In the genomic region with DNA sequence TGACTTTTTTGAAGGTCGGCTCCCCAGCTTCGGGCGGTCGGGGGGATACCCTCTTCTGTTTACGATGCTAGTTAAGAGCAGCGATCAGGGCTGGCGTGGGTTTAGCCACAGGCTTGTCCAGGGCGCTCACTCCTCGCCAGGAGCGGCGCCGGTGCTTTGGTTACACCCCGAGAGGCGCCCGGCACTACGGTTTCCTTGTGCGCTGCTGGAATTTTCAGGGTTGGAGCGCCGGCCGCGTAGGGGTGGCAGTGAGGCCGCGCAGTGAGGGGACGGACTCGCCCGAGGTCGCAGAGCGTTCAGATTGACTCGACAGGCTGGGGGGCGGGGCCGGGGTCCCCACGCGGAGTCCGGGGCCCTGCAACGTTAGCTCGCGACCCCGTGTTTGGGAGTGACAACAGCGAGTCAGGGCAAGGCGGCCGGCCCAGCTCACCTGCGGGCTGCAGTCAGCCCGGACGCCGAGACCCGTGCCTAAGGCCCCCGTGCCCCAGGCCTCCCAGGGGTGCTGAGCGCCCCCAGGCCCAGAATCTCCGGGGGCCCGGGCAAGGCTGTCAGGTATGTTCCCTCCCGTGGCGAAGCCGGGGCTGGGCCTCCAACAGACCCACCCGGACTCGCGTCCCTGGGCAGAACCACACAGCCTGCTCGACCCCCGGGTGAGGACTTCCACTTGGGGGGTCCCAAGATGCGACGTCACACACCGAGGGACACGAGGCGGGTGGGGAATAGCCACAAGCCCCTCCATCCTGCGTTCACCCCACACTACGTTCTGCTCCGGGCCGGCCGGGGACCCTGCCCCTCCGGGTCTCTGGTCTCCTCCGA, we compare ENCODE assay signal across 8 cellular contexts. TPM values are rescaled to one million over a fixed set of nuclear protein-coding genes. Genes with fewer than 3 reads are reported as not detected.
DNase-seq lines count a peak whose midpoint lies in the region; FAIRE-seq and TF ChIP-seq lines count a peak whose summit lies in the region.

No MANE protein-coding gene starts in this region.

- H3K27ac Mint-ChIP-seq in T-helper 2 cell treated with Interferon-gamma antibody and Interleukin-4, amounts not matched to agents 5 μg/mL and 100 μg/mL, for 36 hours = peak overlapping the region; percentile 90
- H3K27ac Mint-ChIP-seq in chondrocyte (ENCODE audit: unreplicated experiment) = peak overlapping the region; percentile 93

- H3K27ac ChIP-seq in HUES64 (ENCODE audit: low read depth, low read length) (peak overlapping the region; percentile 99), small intestine (ENCODE audit: low read depth in 1 of 2, low read length in 1 of 2) (peak overlapping the region; percentile 100)

- H3K9me3 Mint-ChIP-seq in T-helper 2 cell treated with Interferon-gamma antibody and Interleukin-4, amounts not matched to agents 5 μg/mL and 100 μg/mL, for 36 hours = no peaks in the 10 kb centered on the region
- no peaks in the 10 kb centered on the region for H3K9me3 Mint-ChIP-seq in chondrocyte (ENCODE audit: low read depth)

- H3K27me3 ChIP-seq in HUES64 (ENCODE audit: insufficient read depth, low read length) (peaks cover 10% of the 10 kb centered on the region), small intestine (ENCODE audit: control insufficient read depth in 2 of 2, insufficient read depth in 2 of 2, low read length in 2 of 2) (no peaks in the 10 kb centered on the region)

- WGBS in HUES64 = 1% methylated on average over 70 of the region's 70 CpGs
- 0 to 1% (median 1%) methylated on average over 63 to 70 of the region's 70 CpGs for WGBS in small intestine, 3 donors

- peak overlapping the region; percentile 89 for H3K4me3 Mint-ChIP-seq in T-helper 2 cell treated with Interferon-gamma antibody and Interleukin-4, amounts not matched to agents 5 μg/mL and 100 μg/mL, for 36 hours
- peak overlapping the region; percentile 73 for H3K4me3 Mint-ChIP-seq in chondrocyte (ENCODE audit: unreplicated experiment)

- no peak for FAIRE-seq in small intestine (lab: Jason Lieb, UNC)

- peaks cover 37% of the 10 kb centered on the region for H3K36me3 ChIP-seq in HUES64 (ENCODE audit: insufficient read depth, low read length)
- H3K36me3 ChIP-seq in small intestine (ENCODE audit: control insufficient read depth in 2 of 2, insufficient read depth in 2 of 2, low read length in 2 of 2) = peaks cover 13 to 15% of the 10 kb centered on the region in 2 donors

- H3K9me3 ChIP-seq in HUES64 (ENCODE audit: insufficient read depth, low read depth, low read length) (no peaks in the 10 kb centered on the region), small intestine (ENCODE audit: control insufficient read depth, low read depth) (no peaks in the 10 kb centered on the region)

- H3K4me3 ChIP-seq in HUES64 (ENCODE audit: low read length) (peak overlapping the region; percentile 98), small intestine (ENCODE audit: low read depth in 1 of 2, low read length in 2 of 2) (peak overlapping the region; percentile 80 to 84)

- no peaks in the 10 kb centered on the region for H3K27me3 Mint-ChIP-seq in T-helper 2 cell treated with Interferon-gamma antibody and Interleukin-4, amounts not matched to agents 5 μg/mL and 100 μg/mL, for 36 hours (ENCODE audit: low read depth)
- no peaks in the 10 kb centered on the region for H3K27me3 Mint-ChIP-seq in chondrocyte (ENCODE audit: low read depth)

- DNase-seq in DMS53 treated with DMSO at 0.1 percent for 48 hours (lab: John Stamatoyannopoulos, UW; ENCODE audit: unreplicated experiment) = peak; percentile 74
- DNase-seq in T-helper 2 cell treated with Interferon-gamma antibody and Interleukin-4, amounts not matched to agents 5 μg/mL and 100 μg/mL, for 36 hours (ENCODE audit: low spot score) = peak; percentile 66
- peak; percentile 95 for DNase-seq in chondrocyte (ENCODE audit: low spot score)
- DNase-seq in kidney glomerular epithelial cell (lab: John Stamatoyannopoulos, UW) = peak; percentile 49
- DNase-seq in small intestine = peak; percentile 69
- DNase-seq in NK-92 (lab: John Stamatoyannopoulos, UW; ENCODE audit: unreplicated experiment) = no peak
- no peak for DNase-seq in activated gamma-delta T cell (lab: John Stamatoyannopoulos, UW)

- H3K4me1 ChIP-seq in HUES64 (ENCODE audit: insufficient read depth, low read length) = peaks cover 17% of the 10 kb centered on the region; the same call in 1 of the 2 replicates
- H3K4me1 ChIP-seq in small intestine (ENCODE audit: control insufficient read depth in 2 of 2, insufficient read depth in 1 of 2, low read depth in 1 of 2, low read length in 1 of 2) = peaks cover 0 to 9% of the 10 kb centered on the region in 2 donors

- peaks cover 26% of the 10 kb centered on the region for H3K4me1 Mint-ChIP-seq in T-helper 2 cell treated with Interferon-gamma antibody and Interleukin-4, amounts not matched to agents 5 μg/mL and 100 μg/mL, for 36 hours (ENCODE audit: low read depth)
- peaks cover 32% of the 10 kb centered on the region for H3K4me1 Mint-ChIP-seq in chondrocyte (ENCODE audit: low read depth)

- H3K36me3 Mint-ChIP-seq in T-helper 2 cell treated with Interferon-gamma antibody and Interleukin-4, amounts not matched to agents 5 μg/mL and 100 μg/mL, for 36 hours (ENCODE audit: low read depth) = peaks cover 37% of the 10 kb centered on the region
- H3K36me3 Mint-ChIP-seq in chondrocyte (ENCODE audit: low read depth) = peaks cover 34% of the 10 kb centered on the region

- H3K9ac ChIP-seq in HUES64 (ENCODE audit: low read depth, low read length) = peak overlapping the region; percentile 96

- peak; percentile 9 for TF ChIP-seq CTCF in chondrocyte (IDR thresholded peaks at IDR 0.05)

RNA-seq across cellular contexts. Expression of a gene that starts 1.3 kb away (rescaled TPM):
- 2,066 TPM for polyA plus RNA-seq in HUES64 (2013, experiment 1 of 2)
- 2,328 TPM for polyA plus RNA-seq in HUES64 (2013, experiment 2 of 2)
- 3,639 to 4,575 TPM (median 4,567 TPM) in 3 replicates for total RNA-seq in chondrocyte
- polyA plus RNA-seq in small intestine = 1,000 to 10,000 TPM; 1,318 to 3,459 (median 1,629) TPM

RNA-seq across cellular contexts. Expression of a gene that starts 14.3 kb away (rescaled TPM):
- polyA plus RNA-seq in HUES64 (2013, experiment 1 of 2) = not detected
- polyA plus RNA-seq in HUES64 (2013, experiment 2 of 2) = not detected
- total RNA-seq in chondrocyte = 4.1 to 6.1 TPM (median 5.3 TPM) in 3 replicates
- polyA plus RNA-seq in small intestine = 1 to 10 TPM in 1 of 3 donors, not detected in 2; 1.3 TPM

RNA-seq across cellular contexts. Expression of a gene that starts 38.3 kb away (rescaled TPM):
- polyA plus RNA-seq in HUES64 (2013, experiment 1 of 2) = 22.5 TPM
- polyA plus RNA-seq in HUES64 (2013, experiment 2 of 2) = 20.7 TPM
- total RNA-seq in chondrocyte = 39.8 to 62.7 TPM (median 43.1 TPM) in 3 replicates
- 10 to 100 TPM; 24.5 to 30.2 (median 29.2) TPM for polyA plus RNA-seq in small intestine

Comparison
In these comparisons a context has a peak if more than half of its experiments do, and no peak if none do; other contexts are left out.
1. DNase-seq: peak in DMS53 treated with DMSO at 0.1 percent for 48 hours (single experiment), T-helper 2 cell treated with Interferon-gamma antibody and Interleukin-4, amounts not matched to agents 5 μg/mL and 100 μg/mL, for 36 hours (single experiment), chondrocyte (single experiment), kidney glomerular epithelial cell (single experiment) and small intestine (single experiment); none in NK-92 (single experiment) and activated gamma-delta T cell (single experiment).